Comparison of ENCODE assay signal across 22 cellular contexts in the genomic region with DNA sequence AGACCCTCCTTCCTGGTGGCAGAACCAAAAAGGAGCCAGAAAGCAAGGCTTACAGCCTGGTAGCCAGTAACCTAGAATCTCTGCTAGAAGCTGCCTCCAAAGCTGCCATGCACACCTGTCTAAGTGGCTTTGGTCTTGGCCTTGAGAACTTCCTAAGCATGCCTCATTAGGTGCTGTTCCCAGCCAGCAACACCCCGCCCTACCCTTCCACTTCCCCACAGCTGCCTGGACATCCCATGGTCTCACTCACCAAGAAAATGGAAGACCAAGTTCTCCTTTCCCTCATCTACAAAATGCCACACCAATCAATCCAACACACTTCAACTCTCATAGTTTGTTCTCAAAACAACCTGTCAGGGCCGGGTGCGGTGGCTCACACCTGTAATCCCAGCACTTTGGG. TPM values are rescaled to one million over a fixed set of nuclear protein-coding genes. Genes with fewer than 3 reads are reported as not detected.
DNase-seq lines count a peak whose midpoint lies in the region; ATAC-seq, FAIRE-seq and TF ChIP-seq lines count a peak whose summit lies in the region.
"Had no signal": no experiment of that assay in that cellular context is flagged by ENCODE, and none has a peak within 500 bp of the region (broad histone marks: within the 10 kb centered on the region; RNA-seq: fewer than 3 reads in every experiment).

No MANE protein-coding gene starts in this region.

- peak overlapping the region; percentile 71 for H3K27ac ChIP-seq in DND-41 (ENCODE audit: low read length)
- peak overlapping the region; percentile 45 for H3K27ac ChIP-seq in RWPE1
- H3K27ac ChIP-seq in HepG2 (ENCODE audit: extremely low read length, insufficient read depth, low read length) = no peak overlapping the region
- H3K27ac ChIP-seq in gastrocnemius medialis = peak overlapping the region; percentile 94 to 99 (median 97)
- H3K27ac ChIP-seq: brain microvascular endothelial cell, SK-N-MC had no signal

- H3K4me1 ChIP-seq in DND-41 (ENCODE audit: insufficient read depth, low read length) (peaks cover 83% of the 10 kb centered on the region), HepG2 (ENCODE audit: insufficient read depth, low read length) (peaks cover 53% of the 10 kb centered on the region), gastrocnemius medialis (peaks cover 85 to 86% of the 10 kb centered on the region in 2 donors)

- H4K20me1 ChIP-seq in DND-41 (ENCODE audit: insufficient read depth, low read length) (peaks cover 79% of the 10 kb centered on the region), HepG2 (ENCODE audit: insufficient read depth, low read length) (peaks cover 50% of the 10 kb centered on the region)

- no TSS peak for BruUV-seq in HepG2 (replicated peaks; lab: Mats Ljungman, UMichigan)

- 96% methylated on average over 3 of the region's 3 CpGs for WGBS in HepG2 (ENCODE audit: low lambda C conversion rate)

- peak overlapping the region; percentile 9; the same call in 1 of the 2 replicates for H3K9ac ChIP-seq in DND-41 (ENCODE audit: low read depth, low read length)
- no peak overlapping the region for H3K9ac ChIP-seq in HepG2 (ENCODE audit: insufficient read depth, low read depth, low read length)

- DNase-seq in DND-41 (peak; percentile 27), RWPE1 (ENCODE audit: low spot score) (no peak), HepG2 (ENCODE audit: low spot score) (no peak), gastrocnemius medialis (no peak), NCI-H510A (lab: John Stamatoyannopoulos, UW) (no peak), EL (no peak), NCI-H146 (lab: John Stamatoyannopoulos, UW) (no peak)
- DNase-seq: activated CD8-positive, alpha-beta T cell treated with anti-CD3 and anti-CD28 coated beads for 36 hours; activated naive CD4-positive, alpha-beta T cell treated with Interleukin-2 at 50 U/mL for 16 hours; activated T-cell treated with anti-CD3 and anti-CD28 coated beads, Interleukin-2, amount 50 U/mL, for 24 hours; brain microvascular endothelial cell; cortex of kidney; foreskin fibroblast; midbrain; NCI-H2171; nucleus accumbens had no signal

- H3K79me2 ChIP-seq in DND-41 (ENCODE audit: insufficient read depth, low read length) (peaks cover 97% of the 10 kb centered on the region), HepG2 (ENCODE audit: insufficient read depth, low read length) (peaks cover 88% of the 10 kb centered on the region)

- CTCF ChIA-PET in RWPE1 (lab: Yijun Ruan, JAX) = interaction anchor here (1.2 kb wide), 1 partner anchor 49 kb away, joined by 5 read pairs; no protein-coding TSS in a partner anchor
- CTCF ChIA-PET in HepG2 (lab: Yijun Ruan, JAX; ENCODE audit: low intra/inter-chr PET ratio, low total read pairs) = no interaction called here

- ATAC-seq in DND-41 (ENCODE audit: insufficient read depth, low read depth) (no peak), HepG2 (no peak), gastrocnemius medialis (no peak)
- ATAC-seq: activated CD8-positive, alpha-beta T cell treated with anti-CD3 and anti-CD28 coated beads for 36 hours; GM23338; stimulated activated effector memory CD8-positive, alpha-beta T cell treated with anti-CD3 and anti-CD28 coated beads, Interleukin-12 subunit alpha, Interleukin-12 subunit beta, amount 100 ng/mL, for 72 hours had no signal

- peak overlapping the region; percentile 77 for H3K4me2 ChIP-seq in DND-41 (ENCODE audit: insufficient read depth, low read length)
- H3K4me2 ChIP-seq in HepG2 (ENCODE audit: low read depth, low read length) = peak overlapping the region; percentile 26; the same call in 1 of the 2 replicates
- H3K4me2 ChIP-seq: GM23338 had no signal

- TF ChIP-seq CTCF in DND-41 (IDR thresholded peaks at IDR 0.05; ENCODE audit: borderline replicate concordance, extremely low read depth, low read length, poor library complexity, severe bottlenecking) (no peak), RWPE1 (conservative IDR thresholded peaks at IDR 0.05; ENCODE audit: low read depth) (no peak), HepG2 (CRISPR knock-in tag; IDR thresholded peaks at IDR 0.05) (no peak), gastrocnemius medialis (IDR thresholded peaks at IDR 0.05 in 4 of 5, conservative IDR thresholded peaks at IDR 0.05 in 1 of 5) (no peak)

- no peak for TF ChIP-seq RAD21 in HepG2 (CRISPR knock-in tag; IDR thresholded peaks at IDR 0.05)

- TF ChIP-seq EP300 in HepG2 (IDR thresholded peaks at IDR 0.05; ENCODE audit: low read depth in 2 of 2, low read length in 2 of 2) (no peak), HepG2 (CRISPR knock-in tag; IDR thresholded peaks at IDR 0.05; ENCODE audit: borderline replicate concordance) (no peak)

- H3K4me3 ChIP-seq in DND-41 (ENCODE audit: low read depth in 1 of 2, low read length in 2 of 2) (peak overlapping the region in 1 of 2 experiments; percentile 40; a peak in 2 of 4 replicates), HepG2 (replicated peaks in 1 of 3; ENCODE audit: insufficient read depth in 1 of 3, low read depth in 2 of 3, low read length in 3 of 3) (no peak overlapping the region), gastrocnemius medialis (no peak overlapping the region)
- H3K4me3 ChIP-seq: GM23338, right atrium auricular region, SK-N-MC had no signal

- FAIRE-seq in HepG2 (lab: Jason Lieb, UNC) = no peak
- FAIRE-seq: HTR-8/SVneo, RCC 7860 had no signal

- H3K9me3 ChIP-seq in DND-41 (ENCODE audit: insufficient read depth, low read length, severe bottlenecking) (no peaks in the 10 kb centered on the region), HepG2 (ENCODE audit: low read length) (no peaks in the 10 kb centered on the region), gastrocnemius medialis (no peaks in the 10 kb centered on the region)
- H3K9me3 ChIP-seq: right atrium auricular region had no signal

- POLR2A ChIA-PET in RWPE1 (lab: Yijun Ruan, JAX; ENCODE audit: low non-redundant PET) = no interaction called here
- POLR2A ChIA-PET in HepG2 (lab: Yijun Ruan, JAX) = no interaction called here

- no peak overlapping the region for H2AFZ ChIP-seq in DND-41 (ENCODE audit: low read depth, low read length)
- H2AFZ ChIP-seq in HepG2 (ENCODE audit: low read length) = no peak overlapping the region
- H2AFZ ChIP-seq: GM23338 had no signal

- in situ Hi-C loops in HepG2 (cut with HindIII; ENCODE audit: extremely low pct_ligation_motif_present, low pct_unique_long_range_greater_than_20kb) (loop anchor here (5.0 kb wide), 1 partner anchor 45 kb away; no protein-coding TSS in a partner anchor), gastrocnemius medialis (cut with MboI; ENCODE audit: low sequenced_read_pairs in 4 of 4) (no loop called here)

- H3K27me3 ChIP-seq in DND-41 (ENCODE audit: insufficient read depth, low read length, poor library complexity) (no peaks in the 10 kb centered on the region), HepG2 (ENCODE audit: control insufficient read depth in 1 of 2, insufficient read depth in 2 of 2, low read length in 2 of 2) (no peaks in the 10 kb centered on the region), gastrocnemius medialis (no peaks in the 10 kb centered on the region)
- H3K27me3 ChIP-seq: brain microvascular endothelial cell, right atrium auricular region had no signal

- H3K36me3 ChIP-seq in DND-41 (ENCODE audit: insufficient read depth, low read length) (peaks cover 23% of the 10 kb centered on the region), HepG2 (replicated peaks in 1 of 2; ENCODE audit: control insufficient read depth in 1 of 2, insufficient read depth in 2 of 2, low read length in 2 of 2) (peaks cover 0 to 4% of the 10 kb centered on the region in 2 experiments; a peak in 3 of 5 replicates), gastrocnemius medialis (no peaks in the 10 kb centered on the region)
- H3K36me3 ChIP-seq: brain microvascular endothelial cell, right atrium auricular region had no signal

- intact Hi-C loops in HepG2 (cut with micrococcal nuclease; ENCODE audit: unreplicated experiment) = no loop called here
- intact Hi-C loops in gastrocnemius medialis (cut with DNase I; ENCODE audit: low total_unique reads) = no loop called here

- TF ChIP-seq POLR2A in HepG2 (IDR thresholded peaks at IDR 0.05; ENCODE audit: insufficient read depth in 1 of 2, low read depth in 2 of 2, low read length in 2 of 2) = no peak
- TF ChIP-seq POLR2A in gastrocnemius medialis (IDR thresholded peaks at IDR 0.05) = no peak

RNA-seq across cellular contexts. Expression of a gene that starts 4.2 kb away (rescaled TPM):
- 148 and 323 TPM in 2 replicates for total RNA-seq in HepG2 (2016; rRNA removed; fragmentation: Illumina TruSeq; extraction: Trizol)
- total RNA-seq in HepG2 (2016; cell fraction: cytosol; rRNA removed; fragmentation: Illumina TruSeq; extraction: Trizol; ENCODE audit: low read depth) = 16.4 and 17.5 TPM in 2 replicates
- 130 and 339 TPM in 2 replicates for total RNA-seq in HepG2 (2016; cell fraction: insoluble cytoplasmic fraction; rRNA removed; fragmentation: Illumina TruSeq; extraction: Trizol)
- 41.6 and 42.4 TPM in 2 replicates for total RNA-seq in HepG2 (2016; cell fraction: membrane; rRNA removed; fragmentation: Illumina TruSeq; extraction: Trizol)
- 278 and 332 TPM in 2 replicates for total RNA-seq in HepG2 (2016; cell fraction: nucleus; rRNA removed; fragmentation: Illumina TruSeq; extraction: Trizol)
- 643 and 779 TPM in 2 replicates for polyA plus RNA-seq in HepG2 (2011; rRNA removed)
- polyA plus RNA-seq in HepG2 (2011; cell fraction: cytosol; rRNA removed) = 776 and 886 TPM in 2 replicates
- 356 and 433 TPM in 2 replicates for polyA plus RNA-seq in HepG2 (2011; cell fraction: nucleus; rRNA removed)
- polyA plus RNA-seq in HepG2 (2012) = 412 and 503 TPM in 2 replicates
- 14.6 and 15.4 TPM in 2 replicates for polyA plus RNA-seq in HepG2 (2016; cell fraction: cytosol; fragmentation: Illumina TruSeq; extraction: Trizol; ENCODE audit: low read depth)
- polyA plus RNA-seq in HepG2 (2016; cell fraction: insoluble cytoplasmic fraction; fragmentation: Illumina TruSeq; extraction: Trizol; ENCODE audit: low read depth) = 111 and 126 TPM in 2 replicates
- polyA plus RNA-seq in HepG2 (2016; cell fraction: membrane; fragmentation: Illumina TruSeq; extraction: Trizol; ENCODE audit: low read depth) = 26.4 and 27.8 TPM in 2 replicates
- 383 and 387 TPM in 2 replicates for polyA plus RNA-seq in HepG2 (2016; cell fraction: nucleus; fragmentation: Illumina TruSeq; extraction: Trizol; ENCODE audit: insufficient read depth, low read depth)
- 387 and 527 TPM in 2 replicates for polyA minus RNA-seq in HepG2 (2011; rRNA and poly(A)+ RNA removed; ENCODE audit: low replicate concordance)
- 256 and 356 TPM in 2 replicates for polyA minus RNA-seq in HepG2 (2011; cell fraction: cytosol; rRNA and poly(A)+ RNA removed)
- 143 and 184 TPM in 2 replicates for polyA minus RNA-seq in HepG2 (2011; cell fraction: nucleus; rRNA and poly(A)+ RNA removed)
- total RNA-seq in gastrocnemius medialis = 1,000 to 10,000 TPM in 3 of 4 donors, 100 to 1,000 TPM in 1; 833 to 1,730 (median 1,179) TPM
